ENCODE assay signal across 15 cellular contexts in genomic region chr5:36842087-36842486, GRCh38.
"Had no signal": no experiment of that assay in that cellular context is flagged by ENCODE, and none has a peak within 500 bp of the region (broad histone marks: within the 10 kb centered on the region; RNA-seq: fewer than 3 reads in every experiment).

No MANE protein-coding gene starts in this region.

- ATAC-seq: foreskin keratinocyte had no signal

- DNase-seq: activated CD4-positive, alpha-beta T cell treated with anti-CD3 and anti-CD28 coated beads, Interleukin-2, amount 50 U/mL, for 1 hour; activated CD8-positive, alpha-beta memory T cell treated with anti-CD3 and anti-CD28 coated beads for 24 hours; activated naive CD8-positive, alpha-beta T cell treated with anti-CD3 and anti-CD28 coated beads, Interleukin-2, amount 10 ng/mL, durations not matched to agents 7 days and 5 days; brain microvascular endothelial cell; effector memory CD4-positive, alpha-beta T cell; foreskin keratinocyte; kidney glomerular epithelial cell; occipital lobe; stimulated activated CD4-positive, alpha-beta T cell treated with anti-CD3 and anti-CD28 coated beads, Interleukin-15, amount 100 ng/mL, for 24 hours; stimulated activated CD4-positive, alpha-beta T cell treated with anti-CD3 and anti-CD28 coated beads, Interleukin-4, amount 100 ng/mL, for 1 hour; stimulated activated naive CD4-positive, alpha-beta T cell; uterus had no signal

- H3K4me1 ChIP-seq: foreskin keratinocyte, right atrium auricular region, uterus had no signal

- H3K27ac ChIP-seq: brain microvascular endothelial cell, foreskin keratinocyte, right atrium auricular region, skin epidermis, tibial nerve, uterus had no signal

- H3K4me3 ChIP-seq: right atrium auricular region, skin epidermis, tibial nerve, uterus had no signal

- H3K27me3 ChIP-seq: brain microvascular endothelial cell, right atrium auricular region, tibial nerve, uterus had no signal

- H3K36me3 ChIP-seq: brain microvascular endothelial cell, right atrium auricular region, tibial nerve, uterus had no signal

- H3K9me3 ChIP-seq: uterus had no signal
